Comparison of ENCODE assay signal across 9 cellular contexts in the genomic region with DNA sequence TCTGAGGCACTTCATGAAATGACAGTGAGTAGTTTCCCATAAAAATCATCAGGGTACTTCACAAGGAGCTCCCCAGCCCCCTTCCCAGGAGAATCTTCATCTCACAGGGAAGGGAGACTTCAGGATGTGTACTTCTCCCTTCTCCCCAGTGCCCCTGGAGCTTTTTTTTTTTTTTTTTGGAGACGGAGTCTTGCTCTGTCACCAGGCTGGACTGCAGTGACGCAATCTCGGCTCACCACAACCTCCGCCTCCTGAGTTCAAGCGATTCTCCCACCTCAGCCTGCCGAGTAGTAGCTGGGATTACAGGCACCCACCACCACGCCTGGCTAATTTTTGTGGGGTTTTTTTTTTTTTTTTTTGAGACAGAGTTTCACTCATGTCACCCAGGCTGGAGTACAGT. TPM values are rescaled to one million over a fixed set of nuclear protein-coding genes. Genes with fewer than 3 reads are reported as not detected.
DNase-seq lines count a peak whose midpoint lies in the region; ATAC-seq lines count a peak whose summit lies in the region.
"Had no signal": no experiment of that assay in that cellular context is flagged by ENCODE, and none has a peak within 500 bp of the region (broad histone marks: within the 10 kb centered on the region; RNA-seq: fewer than 3 reads in every experiment).

No MANE protein-coding gene starts in this region.

- no peaks in the 10 kb centered on the region for H3K9me3 Mint-ChIP-seq in activated T-cell treated with anti-CD3 and anti-CD28 coated beads, Interleukin-2, amount 50 U/mL, for 24 hours
- H3K9me3 Mint-ChIP-seq: CD4-positive, alpha-beta T cell had no signal

- peak; percentile 12 for ATAC-seq in left ventricle myocardium superior
- ATAC-seq in HG03175 (IDR thresholded peaks at IDR 0.05; ENCODE audit: unreplicated experiment), result no peak

- H3K4me1 Mint-ChIP-seq in activated T-cell treated with anti-CD3 and anti-CD28 coated beads, Interleukin-2, amount 50 U/mL, for 24 hours (ENCODE audit: low read depth), result peaks cover 36% of the 10 kb centered on the region

- peak overlapping the region; percentile 91 for H3K27ac Mint-ChIP-seq in activated T-cell treated with anti-CD3 and anti-CD28 coated beads, Interleukin-2, amount 50 U/mL, for 24 hours

- H3K4me3 Mint-ChIP-seq in activated T-cell treated with anti-CD3 and anti-CD28 coated beads, Interleukin-2, amount 50 U/mL, for 24 hours, result no peak overlapping the region
- H3K4me3 Mint-ChIP-seq: CD4-positive, alpha-beta T cell had no signal

- no peaks in the 10 kb centered on the region for H3K27me3 Mint-ChIP-seq in activated T-cell treated with anti-CD3 and anti-CD28 coated beads, Interleukin-2, amount 50 U/mL, for 24 hours
- H3K27me3 Mint-ChIP-seq: CD4-positive, alpha-beta T cell had no signal

- H3K36me3 Mint-ChIP-seq in activated T-cell treated with anti-CD3 and anti-CD28 coated beads, Interleukin-2, amount 50 U/mL, for 24 hours (ENCODE audit: low read depth), result peaks cover 4% of the 10 kb centered on the region

- intact Hi-C loops in left ventricle myocardium superior (cut with micrococcal nuclease), result no loop called here

- no peak for DNase-seq in activated T-cell treated with anti-CD3 and anti-CD28 coated beads, Interleukin-2, amount 50 U/mL, for 24 hours
- DNase-seq in activated T-cell treated with anti-CD3 and anti-CD28 coated beads, Interleukin-2, amount 50 U/mL, for 48 hours, result no peak
- DNase-seq in UCSD-AML1 (lab: John Stamatoyannopoulos, UW; ENCODE audit: unreplicated experiment) (peak; percentile 38), left ventricle myocardium superior (peak; percentile 59), amniotic stem cell (lab: John Stamatoyannopoulos, UW) (no peak), SW 1271 (lab: John Stamatoyannopoulos, UW) (no peak)
- no peak for DNase-seq in stimulated activated CD8-positive, alpha-beta memory T cell treated with anti-CD3 and anti-CD28 coated beads, Interleukin-4, amount 100 ng/mL, for 48 hours
- DNase-seq: CD4-positive, alpha-beta T cell had no signal

RNA-seq across cellular contexts. Expression of gene ITPK1, which starts 10.4 kb away (rescaled TPM):
- total RNA-seq in left ventricle myocardium superior, result 136 TPM

Comparison
In these comparisons a context has a peak if more than half of its experiments do, and no peak if none do; other contexts are left out.
1. DNase-seq: peak in UCSD-AML1 (single experiment) and left ventricle myocardium superior (single experiment); none in activated T-cell treated with anti-CD3 and anti-CD28 coated beads, Interleukin-2, amount 50 U/mL, for 24 hours (single experiment), activated T-cell treated with anti-CD3 and anti-CD28 coated beads, Interleukin-2, amount 50 U/mL, for 48 hours (0 of 2), stimulated activated CD8-positive, alpha-beta memory T cell treated with anti-CD3 and anti-CD28 coated beads, Interleukin-4, amount 100 ng/mL, for 48 hours (single experiment), amniotic stem cell (single experiment) and SW 1271 (0 of 2).